8 cellular contexts compared by ENCODE assay signal in the genomic region with DNA sequence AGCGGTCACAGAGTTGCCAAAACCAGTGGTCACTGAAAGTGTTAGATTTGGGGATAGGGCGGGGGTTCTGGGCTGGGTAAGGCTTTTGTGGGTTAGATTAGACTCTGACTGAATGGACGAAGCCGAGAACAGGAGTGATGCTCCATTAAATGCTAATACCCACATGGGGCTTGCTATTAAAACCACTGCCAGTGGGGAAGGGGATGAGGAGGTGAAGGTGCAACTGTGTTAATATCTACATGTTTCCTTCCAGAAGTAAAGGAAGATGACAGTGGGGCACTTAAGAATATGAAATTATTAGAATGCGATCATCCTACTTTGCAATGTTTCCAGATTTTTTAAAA. TPM values are rescaled to one million over a fixed set of nuclear protein-coding genes. Genes with fewer than 3 reads are reported as not detected.
DNase-seq lines count a peak whose midpoint lies in the region; ATAC-seq and TF ChIP-seq lines count a peak whose summit lies in the region.

No MANE protein-coding gene starts in this region.

- H3K27me3 ChIP-seq in CD8-positive, alpha-beta memory T cell (ENCODE audit: insufficient read depth, low read length, poor library complexity, severe bottlenecking), result no peaks in the 10 kb centered on the region

- H3K4me1 ChIP-seq in CD8-positive, alpha-beta memory T cell (ENCODE audit: insufficient read depth, low read length), result peaks cover 11% of the 10 kb centered on the region

- peaks cover 17% of the 10 kb centered on the region for H3K36me3 ChIP-seq in CD8-positive, alpha-beta memory T cell (ENCODE audit: insufficient read depth, low read length)

- H3K36me3 Mint-ChIP-seq in CD8-positive, alpha-beta memory T cell, result peaks cover 20 to 62% (median 58%) of the 10 kb centered on the region in 3 donors
- peaks cover 21% of the 10 kb centered on the region for H3K36me3 Mint-ChIP-seq in effector memory CD8-positive, alpha-beta T cell (ENCODE audit: insufficient read depth)
- peaks cover 45% of the 10 kb centered on the region for H3K36me3 Mint-ChIP-seq in natural killer cell

- intact Hi-C loops in natural killer cell (cut with micrococcal nuclease), result loop anchor here (1.0 kb wide), 3 partner anchors 20 to 42 kb away; partner anchors contain the start of genes ZNF350 and ZNF615

- peak overlapping the region; percentile 96 for H3K27ac ChIP-seq in CD8-positive, alpha-beta memory T cell (ENCODE audit: low read depth, low read length)

- H3K4me1 Mint-ChIP-seq in CD8-positive, alpha-beta memory T cell, result peaks cover 22 to 36% (median 34%) of the 10 kb centered on the region in 3 donors
- H3K4me1 Mint-ChIP-seq in effector memory CD8-positive, alpha-beta T cell (ENCODE audit: low read depth in 2 of 2), result peaks cover 20 to 21% of the 10 kb centered on the region in 2 donors
- H3K4me1 Mint-ChIP-seq in natural killer cell, result peaks cover 24 to 30% of the 10 kb centered on the region in 2 donors

- POLR2A ChIA-PET in CD8-positive, alpha-beta memory T cell (lab: Charles Lee), result interaction anchor here (0.7 to 1.6 kb wide), 4 partner anchors 20 to 42 kb away, joined by 3 to 12 read pairs (median 4); partner anchors contain the start of genes ZNF350, ZNF432 and ZNF615

- no peaks in the 10 kb centered on the region for H3K27me3 Mint-ChIP-seq in CD8-positive, alpha-beta memory T cell
- no peaks in the 10 kb centered on the region for H3K27me3 Mint-ChIP-seq in effector memory CD8-positive, alpha-beta T cell
- H3K27me3 Mint-ChIP-seq in natural killer cell (ENCODE audit: low read depth in 2 of 2), result no peaks in the 10 kb centered on the region

- peak overlapping the region; percentile 90 to 99 (median 96) for H3K27ac Mint-ChIP-seq in CD8-positive, alpha-beta memory T cell
- peak overlapping the region; percentile 98 to 99 for H3K27ac Mint-ChIP-seq in effector memory CD8-positive, alpha-beta T cell
- peak overlapping the region; percentile 94 to 99 for H3K27ac Mint-ChIP-seq in natural killer cell

- peak overlapping the region; percentile 87 to 98 (median 92) for H3K4me3 Mint-ChIP-seq in CD8-positive, alpha-beta memory T cell
- peak overlapping the region; percentile 96 to 99 for H3K4me3 Mint-ChIP-seq in effector memory CD8-positive, alpha-beta T cell
- H3K4me3 Mint-ChIP-seq in natural killer cell, result peak overlapping the region; percentile 89

- H3K4me3 ChIP-seq in CD8-positive, alpha-beta memory T cell (ENCODE audit: low read length), result peak overlapping the region; percentile 99

- peaks cover 33 to 80% (median 67%) of the 10 kb centered on the region in 5 donors for H3K9me3 Mint-ChIP-seq in CD8-positive, alpha-beta memory T cell
- H3K9me3 Mint-ChIP-seq in effector memory CD8-positive, alpha-beta T cell, result peaks cover 1 to 10% of the 10 kb centered on the region in 2 donors
- peaks cover 3 to 8% of the 10 kb centered on the region in 2 donors for H3K9me3 Mint-ChIP-seq in natural killer cell

- peaks cover 52% of the 10 kb centered on the region for H3K9me3 ChIP-seq in CD8-positive, alpha-beta memory T cell (ENCODE audit: low read length)

- DNase-seq in CD8-positive, alpha-beta memory T cell, result no peak
- DNase-seq in NCI-H69 (lab: John Stamatoyannopoulos, UW), result peak; percentile 52
- no peak for DNase-seq in effector memory CD8-positive, alpha-beta T cell
- DNase-seq in natural killer cell, result no peak
- DNase-seq in amniotic stem cell (lab: John Stamatoyannopoulos, UW), result no peak
- DNase-seq in UCSD-AML1 (lab: John Stamatoyannopoulos, UW; ENCODE audit: unreplicated experiment), result no peak

- peak; percentile 28 for ATAC-seq in GM21723 (IDR thresholded peaks at IDR 0.05; ENCODE audit: unreplicated experiment)
- peak; percentile 29 for ATAC-seq in effector memory CD8-positive, alpha-beta T cell (replicated peaks)
- peak; percentile 27 to 43 (median 32) for ATAC-seq in natural killer cell
- ATAC-seq in GM21529 (IDR thresholded peaks at IDR 0.05; ENCODE audit: unreplicated experiment), result no peak

- TF ChIP-seq CTCF in natural killer cell (IDR thresholded peaks at IDR 0.05), result no peak

- CTCF ChIA-PET in CD8-positive, alpha-beta memory T cell (lab: Charles Lee), result interaction anchor here (1.5 kb wide), 1 partner anchor 20 kb away, joined by 5 read pairs; the partner anchor contains the start of gene ZNF432

RNA-seq across cellular contexts. Expression of gene ZNF614, which starts 0.6 kb away (rescaled TPM):
- 10 to 100 TPM; 12.3 to 13.0 TPM for total RNA-seq in CD8-positive, alpha-beta memory T cell
- polyA plus RNA-seq in CD8-positive, alpha-beta memory T cell, result 7.2 TPM
- 1 to 10 TPM; 4.3 to 9.2 (median 5.7) TPM for total RNA-seq in natural killer cell

RNA-seq across cellular contexts. Expression of gene ZNF432, which starts 19.9 kb away (rescaled TPM):
- total RNA-seq in CD8-positive, alpha-beta memory T cell, result 10 to 100 TPM; 13.0 to 13.4 TPM
- 5.8 TPM for polyA plus RNA-seq in CD8-positive, alpha-beta memory T cell
- 10 to 100 TPM; 19.7 to 33.7 (median 32.4) TPM for total RNA-seq in natural killer cell

RNA-seq across cellular contexts. Expression of gene ZNF615, which starts 20.7 kb away (rescaled TPM):
- 1 to 10 TPM; 7.6 to 8.8 TPM for total RNA-seq in CD8-positive, alpha-beta memory T cell
- 9.6 TPM for polyA plus RNA-seq in CD8-positive, alpha-beta memory T cell
- 10 to 100 TPM; 15.4 to 26.3 (median 19.9) TPM for total RNA-seq in natural killer cell

RNA-seq across cellular contexts. Expression of gene ZNF350, which starts 42.1 kb away (rescaled TPM):
- 1 to 10 TPM; 9.0 to 10.0 TPM for total RNA-seq in CD8-positive, alpha-beta memory T cell
- polyA plus RNA-seq in CD8-positive, alpha-beta memory T cell, result 19.4 TPM
- 10 to 100 TPM; 32.3 to 46.9 (median 36.6) TPM for total RNA-seq in natural killer cell
